ENCODE assay signal across 1 cellular context in genomic region chr10:102745157-102745556, GRCh38.
TF ChIP-seq lines count a peak whose summit lies in the region.

No MANE protein-coding gene starts in this region.

TF ChIP-seq in endothelial cell of umbilical vein, 7 proteins besides CTCF, POLR2A, EP300 and RAD21:
- no peak for TF ChIP-seq FOS (IDR thresholded peaks at IDR 0.05; ENCODE audit: borderline replicate concordance, insufficient read depth, low read length)
- TF ChIP-seq POLR2AphosphoS5 (IDR thresholded peaks at IDR 0.05; ENCODE audit: insufficient read depth, low read depth, low read length): no peak
- TF ChIP-seq MYC (IDR thresholded peaks at IDR 0.05; ENCODE audit: low read depth, low read length): no peak
- no peak for TF ChIP-seq GATA2 (IDR thresholded peaks at IDR 0.05; ENCODE audit: insufficient read depth, insufficient read length, low read depth, low read length)
- TF ChIP-seq JUN (IDR thresholded peaks at IDR 0.05; ENCODE audit: borderline replicate concordance, insufficient read depth, insufficient read length, low read depth): no peak
- no peak for TF ChIP-seq EZH2 (IDR thresholded peaks at IDR 0.05; ENCODE audit: borderline replicate concordance, low read depth, low read length, severe bottlenecking)
- no peak for TF ChIP-seq MAX (IDR thresholded peaks at IDR 0.05; ENCODE audit: insufficient read depth, insufficient read length)
